ENCODE assay signal across 9 cellular contexts in genomic region chr20:50138479-50139393, GRCh38. TPM values are rescaled to one million over a fixed set of nuclear protein-coding genes. Genes with fewer than 3 reads are reported as not detected.
DNase-seq lines count a peak whose midpoint lies in the region; ATAC-seq lines count a peak whose summit lies in the region.
"Had no signal": no experiment of that assay in that cellular context is flagged by ENCODE, and none has a peak within 500 bp of the region (broad histone marks: within the 10 kb centered on the region; RNA-seq: fewer than 3 reads in every experiment).

No MANE protein-coding gene starts in this region.

- ATAC-seq in CD4-positive, CD25-positive, alpha-beta regulatory T cell (ENCODE audit: low read depth in 2 of 2), result no peak
- ATAC-seq in Right ventricle myocardium superior (ENCODE audit: poor library complexity), result peak; percentile 23
- no peak for ATAC-seq in HG02610 (IDR thresholded peaks at IDR 0.05; ENCODE audit: unreplicated experiment)

- POLR2A ChIA-PET in activated CD4-positive, alpha-beta T cell treated with anti-CD3 and anti-CD28 coated beads, Interleukin-2, amount 10 ng/mL, durations not matched to agents 7 days and 5 days (lab: Charles Lee), result interaction anchor here (1.5 kb wide), 1 partner anchor 15 kb away, joined by 4 read pairs; the partner anchor contains the start of gene PEDS1

- H3K27ac Mint-ChIP-seq in CD4-positive, CD25-positive, alpha-beta regulatory T cell, result peak overlapping the region in 2 of 3 donors; percentile 6 to 62
- no peak overlapping the region for H3K27ac Mint-ChIP-seq in activated CD4-positive, alpha-beta T cell treated with anti-CD3 and anti-CD28 coated beads, Interleukin-2, amount 10 ng/mL, durations not matched to agents 7 days and 5 days

- intact Hi-C loops in Right ventricle myocardium superior (cut with DNase I), result no loop called here

- no peaks in the 10 kb centered on the region for H3K27me3 ChIP-seq in CD4-positive, CD25-positive, alpha-beta regulatory T cell (ENCODE audit: control insufficient read depth, insufficient read depth, low read length)

- no peak for DNase-seq in CD4-positive, CD25-positive, alpha-beta regulatory T cell
- peak; percentile 93 for DNase-seq in SW480 (ENCODE audit: low spot score)
- no peak for DNase-seq in Right ventricle myocardium superior
- peak; percentile 92 for DNase-seq in pons (ENCODE audit: low spot score)
- DNase-seq in HUDEP-2 (lab: John Stamatoyannopoulos, UW; ENCODE audit: unreplicated experiment in 76 of 76), result no peak
- no peak for DNase-seq in activated CD4-positive, alpha-beta T cell treated with anti-CD3 and anti-CD28 coated beads, Interleukin-2, amount 10 ng/mL, durations not matched to agents 7 days and 5 days
- DNase-seq in COR-L47 (lab: John Stamatoyannopoulos, UW), result no peak
- DNase-seq: NCI-H345 had no signal

- peaks cover 3% of the 10 kb centered on the region for H3K4me1 ChIP-seq in CD4-positive, CD25-positive, alpha-beta regulatory T cell (ENCODE audit: control insufficient read depth, insufficient read depth, low read length, poor library complexity, severe bottlenecking)

- CTCF ChIA-PET in activated CD4-positive, alpha-beta T cell treated with anti-CD3 and anti-CD28 coated beads, Interleukin-2, amount 10 ng/mL, durations not matched to agents 7 days and 5 days (lab: Charles Lee), result interaction anchor here (0.6 to 1.5 kb wide), 4 partner anchors 9 to 67 kb away, joined by 3 to 6 read pairs (median 4); no protein-coding TSS in a partner anchor

- H3K27me3 Mint-ChIP-seq in CD4-positive, CD25-positive, alpha-beta regulatory T cell, result peaks cover 4% of the 10 kb centered on the region
- no peaks in the 10 kb centered on the region for H3K27me3 Mint-ChIP-seq in activated CD4-positive, alpha-beta T cell treated with anti-CD3 and anti-CD28 coated beads, Interleukin-2, amount 10 ng/mL, durations not matched to agents 7 days and 5 days

- no peaks in the 10 kb centered on the region for H3K9me3 Mint-ChIP-seq in CD4-positive, CD25-positive, alpha-beta regulatory T cell
- H3K9me3 Mint-ChIP-seq in activated CD4-positive, alpha-beta T cell treated with anti-CD3 and anti-CD28 coated beads, Interleukin-2, amount 10 ng/mL, durations not matched to agents 7 days and 5 days, result no peaks in the 10 kb centered on the region

- H3K4me3 ChIP-seq in CD4-positive, CD25-positive, alpha-beta regulatory T cell (ENCODE audit: low read depth, low read length), result no peak overlapping the region

- no peak overlapping the region for H3K27ac ChIP-seq in CD4-positive, CD25-positive, alpha-beta regulatory T cell (ENCODE audit: insufficient read depth, low read length, poor library complexity, severe bottlenecking)

- H3K4me3 Mint-ChIP-seq in CD4-positive, CD25-positive, alpha-beta regulatory T cell, result no peak overlapping the region
- no peak overlapping the region for H3K4me3 Mint-ChIP-seq in activated CD4-positive, alpha-beta T cell treated with anti-CD3 and anti-CD28 coated beads, Interleukin-2, amount 10 ng/mL, durations not matched to agents 7 days and 5 days

- H3K36me3 ChIP-seq in CD4-positive, CD25-positive, alpha-beta regulatory T cell (ENCODE audit: control insufficient read depth, insufficient read depth, low read length), result peaks cover 63% of the 10 kb centered on the region

- peaks cover 27% of the 10 kb centered on the region for H3K36me3 Mint-ChIP-seq in CD4-positive, CD25-positive, alpha-beta regulatory T cell
- H3K36me3 Mint-ChIP-seq in activated CD4-positive, alpha-beta T cell treated with anti-CD3 and anti-CD28 coated beads, Interleukin-2, amount 10 ng/mL, durations not matched to agents 7 days and 5 days (ENCODE audit: low read depth), result peaks cover 23% of the 10 kb centered on the region

- H3K9me3 ChIP-seq in CD4-positive, CD25-positive, alpha-beta regulatory T cell (ENCODE audit: control insufficient read depth in 2 of 2, low read length in 2 of 2), result no peaks in the 10 kb centered on the region

- peaks cover 0 to 38% (median 10%) of the 10 kb centered on the region in 4 donors for H3K4me1 Mint-ChIP-seq in CD4-positive, CD25-positive, alpha-beta regulatory T cell
- H3K4me1 Mint-ChIP-seq in activated CD4-positive, alpha-beta T cell treated with anti-CD3 and anti-CD28 coated beads, Interleukin-2, amount 10 ng/mL, durations not matched to agents 7 days and 5 days, result peaks cover 17% of the 10 kb centered on the region

RNA-seq across cellular contexts. Expression of gene PEDS1, which starts 14.8 kb away (rescaled TPM):
- total RNA-seq in CD4-positive, CD25-positive, alpha-beta regulatory T cell, result 26.4 TPM
- 10 to 100 TPM; 16.8 to 18.3 (median 17.8) TPM for polyA plus RNA-seq in CD4-positive, CD25-positive, alpha-beta regulatory T cell
- 25.9 TPM for total RNA-seq in Right ventricle myocardium superior
- total RNA-seq in activated CD4-positive, alpha-beta T cell treated with anti-CD3 and anti-CD28 coated beads, Interleukin-2, amount 10 ng/mL, durations not matched to agents 7 days and 5 days, result 10 to 100 TPM; 27.9 to 31.3 TPM

RNA-seq across cellular contexts. Expression of gene UBE2V1, which starts 25.8 kb away (rescaled TPM):
- total RNA-seq in CD4-positive, CD25-positive, alpha-beta regulatory T cell, result 124 TPM
- polyA plus RNA-seq in CD4-positive, CD25-positive, alpha-beta regulatory T cell, result 100 to 1,000 TPM; 115 to 130 (median 127) TPM
- 77.8 TPM for total RNA-seq in Right ventricle myocardium superior
- 100 to 1,000 TPM; 111 to 144 TPM for total RNA-seq in activated CD4-positive, alpha-beta T cell treated with anti-CD3 and anti-CD28 coated beads, Interleukin-2, amount 10 ng/mL, durations not matched to agents 7 days and 5 days

RNA-seq across cellular contexts. Expression of gene CEBPB, which starts 51.9 kb away (rescaled TPM):
- 17.3 TPM for total RNA-seq in CD4-positive, CD25-positive, alpha-beta regulatory T cell
- 10 to 100 TPM; 12.3 to 12.9 (median 12.6) TPM for polyA plus RNA-seq in CD4-positive, CD25-positive, alpha-beta regulatory T cell
- 57.3 TPM for total RNA-seq in Right ventricle myocardium superior
- 10 to 100 TPM; 17.9 to 24.1 TPM for total RNA-seq in activated CD4-positive, alpha-beta T cell treated with anti-CD3 and anti-CD28 coated beads, Interleukin-2, amount 10 ng/mL, durations not matched to agents 7 days and 5 days

Comparison
In these comparisons a context has a peak if more than half of its experiments do, and no peak if none do; other contexts are left out.
1. DNase-seq: peak in SW480 (single experiment) and pons (single experiment); none in CD4-positive, CD25-positive, alpha-beta regulatory T cell (0 of 3), Right ventricle myocardium superior (single experiment), HUDEP-2 (0 of 76), activated CD4-positive, alpha-beta T cell treated with anti-CD3 and anti-CD28 coated beads, Interleukin-2, amount 10 ng/mL, durations not matched to agents 7 days and 5 days (single experiment) and COR-L47 (single experiment).